ENCODE assay signal across 1 cellular context in the genomic region with DNA sequence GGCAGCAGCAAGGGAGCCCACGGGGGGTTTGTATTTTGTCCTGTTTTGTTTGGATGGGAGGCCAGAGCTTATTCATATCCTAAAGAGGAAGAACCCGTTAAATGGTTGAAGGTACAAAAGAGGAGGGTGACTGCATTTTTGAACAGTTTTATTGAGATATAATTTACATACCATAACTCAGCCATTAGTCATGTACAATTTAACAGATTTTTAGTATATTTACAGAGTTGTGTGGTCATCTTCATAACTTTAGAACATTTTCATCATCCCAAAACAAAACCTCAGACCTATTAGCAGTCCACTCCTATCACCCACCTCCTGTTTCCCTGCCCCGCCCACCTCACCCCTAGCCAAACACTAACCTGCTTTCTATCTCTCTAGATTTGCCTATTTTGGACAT.
TF ChIP-seq lines count a peak whose summit lies in the region.

No MANE protein-coding gene starts in this region.

TF ChIP-seq in SK-N-SH, 30 proteins besides CTCF, POLR2A, EP300 and RAD21 (continued from another document):
- TF ChIP-seq, protein P1, sequence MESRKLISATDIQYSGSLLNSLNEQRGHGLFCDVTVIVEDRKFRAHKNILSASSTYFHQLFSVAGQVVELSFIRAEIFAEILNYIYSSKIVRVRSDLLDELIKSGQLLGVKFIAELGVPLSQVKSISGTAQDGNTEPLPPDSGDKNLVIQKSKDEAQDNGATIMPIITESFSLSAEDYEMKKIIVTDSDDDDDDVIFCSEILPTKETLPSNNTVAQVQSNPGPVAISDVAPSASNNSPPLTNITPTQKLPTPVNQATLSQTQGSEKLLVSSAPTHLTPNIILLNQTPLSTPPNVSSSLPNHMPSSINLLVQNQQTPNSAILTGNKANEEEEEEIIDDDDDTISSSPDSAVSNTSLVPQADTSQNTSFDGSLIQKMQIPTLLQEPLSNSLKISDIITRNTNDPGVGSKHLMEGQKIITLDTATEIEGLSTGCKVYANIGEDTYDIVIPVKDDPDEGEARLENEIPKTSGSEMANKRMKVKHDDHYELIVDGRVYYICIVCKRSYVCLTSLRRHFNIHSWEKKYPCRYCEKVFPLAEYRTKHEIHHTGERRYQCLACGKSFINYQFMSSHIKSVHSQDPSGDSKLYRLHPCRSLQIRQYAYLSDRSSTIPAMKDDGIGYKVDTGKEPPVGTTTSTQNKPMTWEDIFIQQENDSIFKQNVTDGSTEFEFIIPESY (IDR thresholded peaks at IDR 0.05; ENCODE audit: borderline replicate concordance, low read depth), result no peak
- TF ChIP-seq, protein P2, sequence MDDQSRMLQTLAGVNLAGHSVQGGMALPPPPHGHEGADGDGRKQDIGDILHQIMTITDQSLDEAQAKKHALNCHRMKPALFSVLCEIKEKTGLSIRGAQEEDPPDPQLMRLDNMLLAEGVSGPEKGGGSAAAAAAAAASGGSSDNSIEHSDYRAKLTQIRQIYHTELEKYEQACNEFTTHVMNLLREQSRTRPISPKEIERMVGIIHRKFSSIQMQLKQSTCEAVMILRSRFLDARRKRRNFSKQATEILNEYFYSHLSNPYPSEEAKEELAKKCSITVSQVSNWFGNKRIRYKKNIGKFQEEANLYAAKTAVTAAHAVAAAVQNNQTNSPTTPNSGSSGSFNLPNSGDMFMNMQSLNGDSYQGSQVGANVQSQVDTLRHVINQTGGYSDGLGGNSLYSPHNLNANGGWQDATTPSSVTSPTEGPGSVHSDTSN (IDR thresholded peaks at IDR 0.05), result no peak
TF ChIP-seq in SK-N-SH: peak in this region for 0.
